In the genomic region with DNA sequence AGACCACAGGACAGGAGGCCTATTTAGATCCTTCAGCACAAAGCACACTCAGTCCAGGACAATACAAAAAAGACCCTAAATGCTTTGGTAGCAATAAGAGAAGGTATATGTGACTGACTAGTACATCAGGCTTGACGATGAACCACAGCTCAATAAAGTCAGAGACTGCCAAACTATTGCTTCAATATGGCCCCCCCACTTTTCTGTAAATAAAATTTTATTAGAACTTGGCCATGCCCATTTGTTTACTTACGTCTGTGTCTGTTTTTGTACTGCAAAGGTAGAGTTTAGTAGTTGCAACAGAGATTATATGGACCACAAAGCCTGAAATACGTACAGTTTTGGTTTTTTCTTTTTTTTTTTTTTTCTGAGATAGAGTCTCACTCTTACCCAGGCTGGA, we compare ENCODE assay signal across 32 cellular contexts.
"Had no signal": no experiment of that assay in that cellular context is flagged by ENCODE, and none has a peak within 500 bp of the region (broad histone marks: within the 10 kb centered on the region; RNA-seq: fewer than 3 reads in every experiment).

No MANE protein-coding gene starts in this region.

- DNase-seq: activated B cell treated with CpG ODN at 0.5 μM for 24 hours; activated CD4-positive, alpha-beta memory T cell treated with anti-CD3 and anti-CD28 coated beads, Interleukin-2, amount 10 ng/mL, durations not matched to agents 7 days and 5 days; activated CD4-positive, alpha-beta T cell treated with anti-CD3 and anti-CD28 coated beads for 4 hours; activated CD4-positive, CD25-positive, alpha-beta regulatory T cell treated with anti-CD3 and anti-CD28 coated beads, Interleukin-2, amount 50 U/mL, for 72 hours; activated effector memory CD4-positive, alpha-beta T cell treated with anti-CD3 and anti-CD28 coated beads, Interleukin-2, amount 50 U/mL, for 16 hours; activated naive CD4-positive, alpha-beta T cell; activated naive CD4-positive, alpha-beta T cell treated with anti-CD3 and anti-CD28 coated beads, Interleukin-2, amount 50 U/mL, for 16 hours; activated naive CD8-positive, alpha-beta T cell treated with anti-CD3 and anti-CD28 coated beads for 36 hours; activated T-cell treated with anti-CD3 and anti-CD28 coated beads, Interleukin-2, amount 50 U/mL, for 1 hour; activated T-cell treated with anti-CD3 and anti-CD28 coated beads, Interleukin-2, amount 50 U/mL, for 72 hours; amniotic stem cell; aorta; brain microvascular endothelial cell; central memory CD4-positive, alpha-beta T cell; Karpas-422; KBM-7; MG63; NCI-H1048; NCI-H1105 treated with DMSO at 0.1 percent for 48 hours; NCI-H1436; NCI-H1694; NCI-H2029; NCI-H345; NCI-H524 treated with DMSO at 0.1 percent for 48 hours; Peyer's patch; RPMI8226; SHP77 treated with DMSO at 0.1 percent for 48 hours; SK-N-SH had no signal

- H3K9me3 Mint-ChIP-seq: activated CD4-positive, alpha-beta memory T cell treated with anti-CD3 and anti-CD28 coated beads, Interleukin-2, amount 10 ng/mL, durations not matched to agents 7 days and 5 days; activated naive CD8-positive, alpha-beta T cell treated with anti-CD3 and anti-CD28 coated beads for 36 hours; activated T-helper 17 cell treated with anti-CD3 and anti-CD28 coated beads, Interleukin-2, amount 50 U/mL, for 72 hours; T-helper 1 cell treated with Interleukin-12 subunit alpha and Interleukin-12 subunit beta and Interleukin-4 antibody, amounts not matched to agents 30 μg/mL and 1 μg/mL, for 36 hours; T-helper 2 cell treated with Interferon-gamma antibody and Interleukin-4, amounts not matched to agents 5 μg/mL and 100 μg/mL, for 36 hours had no signal

- H3K27ac Mint-ChIP-seq: activated B cell treated with CpG ODN at 0.5 μM for 24 hours; activated CD4-positive, alpha-beta memory T cell treated with anti-CD3 and anti-CD28 coated beads, Interleukin-2, amount 10 ng/mL, durations not matched to agents 7 days and 5 days; activated naive CD8-positive, alpha-beta T cell treated with anti-CD3 and anti-CD28 coated beads for 36 hours; activated T-cell treated with anti-CD3 and anti-CD28 coated beads, Interleukin-2, amount 50 U/mL, for 72 hours; activated T-helper 17 cell treated with anti-CD3 and anti-CD28 coated beads, Interleukin-2, amount 50 U/mL, for 72 hours; T-helper 1 cell treated with Interleukin-12 subunit alpha and Interleukin-12 subunit beta and Interleukin-4 antibody, amounts not matched to agents 30 μg/mL and 1 μg/mL, for 36 hours; T-helper 2 cell treated with Interferon-gamma antibody and Interleukin-4, amounts not matched to agents 5 μg/mL and 100 μg/mL, for 36 hours had no signal

- H3K4me3 ChIP-seq: MG63, Peyer's patch, SJSA1 had no signal

- H3K36me3 ChIP-seq: brain microvascular endothelial cell, MG63, Peyer's patch, SJSA1 had no signal

- H3K4me1 Mint-ChIP-seq: activated CD4-positive, alpha-beta memory T cell treated with anti-CD3 and anti-CD28 coated beads, Interleukin-2, amount 10 ng/mL, durations not matched to agents 7 days and 5 days; activated naive CD8-positive, alpha-beta T cell treated with anti-CD3 and anti-CD28 coated beads for 36 hours; activated T-helper 17 cell treated with anti-CD3 and anti-CD28 coated beads, Interleukin-2, amount 50 U/mL, for 72 hours had no signal

- H3K27ac ChIP-seq: brain microvascular endothelial cell, Peyer's patch, SJSA1 had no signal

- H3K27me3 Mint-ChIP-seq: activated B cell treated with CpG ODN at 0.5 μM for 24 hours; activated naive CD8-positive, alpha-beta T cell treated with anti-CD3 and anti-CD28 coated beads for 36 hours had no signal

- H3K9me3 ChIP-seq: MG63, Peyer's patch, SJSA1, SK-N-SH had no signal

- H3K4me1 ChIP-seq: Peyer's patch, SJSA1 had no signal

- H3K4me3 Mint-ChIP-seq: activated B cell treated with CpG ODN at 0.5 μM for 24 hours; activated CD4-positive, alpha-beta memory T cell treated with anti-CD3 and anti-CD28 coated beads, Interleukin-2, amount 10 ng/mL, durations not matched to agents 7 days and 5 days; activated naive CD8-positive, alpha-beta T cell treated with anti-CD3 and anti-CD28 coated beads for 36 hours; activated T-cell treated with anti-CD3 and anti-CD28 coated beads, Interleukin-2, amount 50 U/mL, for 72 hours; activated T-helper 17 cell treated with anti-CD3 and anti-CD28 coated beads, Interleukin-2, amount 50 U/mL, for 72 hours; T-helper 1 cell treated with Interleukin-12 subunit alpha and Interleukin-12 subunit beta and Interleukin-4 antibody, amounts not matched to agents 30 μg/mL and 1 μg/mL, for 36 hours; T-helper 2 cell treated with Interferon-gamma antibody and Interleukin-4, amounts not matched to agents 5 μg/mL and 100 μg/mL, for 36 hours had no signal

- ATAC-seq: activated T-cell treated with anti-CD3 and anti-CD28 coated beads, Interleukin-2, amount 50 U/mL, for 72 hours; activated T-helper 17 cell treated with anti-CD3 and anti-CD28 coated beads, Interleukin-2, amount 50 U/mL, for 72 hours had no signal

- H3K27me3 ChIP-seq: brain microvascular endothelial cell, MG63, Peyer's patch had no signal

- H3K36me3 Mint-ChIP-seq: activated naive CD8-positive, alpha-beta T cell treated with anti-CD3 and anti-CD28 coated beads for 36 hours had no signal
